ENCODE assay signal across 12 cellular contexts in genomic region chr12:109871678-109872314, GRCh38. TPM values are rescaled to one million over a fixed set of nuclear protein-coding genes. Genes with fewer than 3 reads are reported as not detected.
DNase-seq lines count a peak whose midpoint lies in the region; ATAC-seq, FAIRE-seq and TF ChIP-seq lines count a peak whose summit lies in the region.
"Had no signal": no experiment of that assay in that cellular context is flagged by ENCODE, and none has a peak within 500 bp of the region (broad histone marks: within the 10 kb centered on the region; RNA-seq: fewer than 3 reads in every experiment).

No MANE protein-coding gene starts in this region.

- H3K9ac ChIP-seq in K562 (ENCODE audit: insufficient read depth in 1 of 2, low read depth in 2 of 2, low read length in 2 of 2): no peak overlapping the region

- intact Hi-C loops in K562 (cut with micrococcal nuclease): no loop called here

- H3K4me1 Mint-ChIP-seq in activated naive CD8-positive, alpha-beta T cell (ENCODE audit: low read depth): peaks cover 24% of the 10 kb centered on the region
- peaks cover 7% of the 10 kb centered on the region for H3K4me1 Mint-ChIP-seq in activated naive CD8-positive, alpha-beta T cell treated with anti-CD3 and anti-CD28 coated beads for 36 hours

- POLR2A ChIA-PET in K562 (lab: Yijun Ruan, JAX): interaction anchor here (0.6 to 2.2 kb wide), 2 partner anchors 12 to 319 kb away, joined by 3 to 8 read pairs; no protein-coding TSS in a partner anchor

- TF ChIP-seq POLR2A in K562 (conservative IDR thresholded peaks at IDR 0.05): no peak
- TF ChIP-seq POLR2A in tibial nerve (IDR thresholded peaks at IDR 0.05): no peak

- no peaks in the 10 kb centered on the region for H3K79me2 ChIP-seq in K562 (ENCODE audit: control insufficient read depth, insufficient read depth, low read length)

- no peak overlapping the region for H3K4me3 Mint-ChIP-seq in activated naive CD8-positive, alpha-beta T cell
- H3K4me3 Mint-ChIP-seq in activated naive CD8-positive, alpha-beta T cell treated with anti-CD3 and anti-CD28 coated beads for 36 hours: no peak overlapping the region
- H3K4me3 Mint-ChIP-seq: memory B cell had no signal

- H3K4me1 ChIP-seq in K562 (replicated peaks in 1 of 2; ENCODE audit: control insufficient read depth in 2 of 2, insufficient read depth in 2 of 2, low read length in 2 of 2) (no peaks in the 10 kb centered on the region), tibial nerve (peaks cover 0 to 81% (median 34%) of the 10 kb centered on the region in 4 donors)

- TF ChIP-seq RAD21 in K562 (CRISPR knock-in tag; conservative IDR thresholded peaks at IDR 0.05 in 1 of 2, IDR thresholded peaks at IDR 0.05 in 1 of 2): no peak

- H3K9me3 ChIP-seq in K562 (replicated peaks; ENCODE audit: control insufficient read depth, insufficient read depth, low read depth, low read length) (no peaks in the 10 kb centered on the region), tibial nerve (no peaks in the 10 kb centered on the region)
- H3K9me3 ChIP-seq: esophagus muscularis mucosa, thoracic aorta had no signal

- peak; percentile 49 for ATAC-seq in K562
- ATAC-seq in left lobe of liver: peak; percentile 49
- no peak for ATAC-seq in GM19351 (IDR thresholded peaks at IDR 0.05; ENCODE audit: unreplicated experiment)
- no peak for ATAC-seq in HG03439 (IDR thresholded peaks at IDR 0.05; ENCODE audit: unreplicated experiment)
- ATAC-seq in GM21717 (IDR thresholded peaks at IDR 0.05; ENCODE audit: unreplicated experiment): no peak

- H4K20me1 ChIP-seq in K562 (replicated peaks; ENCODE audit: control insufficient read depth, insufficient read depth, low read length): no peaks in the 10 kb centered on the region; the same call in 1 of the 2 replicates

- no peaks in the 10 kb centered on the region for H3K36me3 ChIP-seq in K562 (ENCODE audit: control insufficient read depth, insufficient read depth, low read length)
- H3K36me3 ChIP-seq in tibial nerve: no peaks in the 10 kb centered on the region
- H3K36me3 ChIP-seq: thoracic aorta had no signal

- DNase-seq in activated naive CD8-positive, alpha-beta T cell treated with anti-CD3 and anti-CD28 coated beads for 36 hours: no peak
- no peak for DNase-seq in K562 (ENCODE audit: extremely low read depth in 1 of 4, low spot score in 3 of 4)
- no peak for DNase-seq in left lobe of liver (ENCODE audit: low spot score)
- DNase-seq in tibial nerve (ENCODE audit: low spot score in 2 of 2): no peak
- DNase-seq: NCI-H1092 treated with DMSO at 0.1 percent for 48 hours had no signal

- TF ChIP-seq CTCF in K562 (IDR thresholded peaks at IDR 0.05 in 2 of 3, conservative IDR thresholded peaks at IDR 0.05 in 1 of 3; ENCODE audit: insufficient read depth in 2 of 3, low read depth in 1 of 3, low read length in 3 of 3) (no peak), tibial nerve (IDR thresholded peaks at IDR 0.05) (no peak)

- TF ChIP-seq EP300 in K562 (IDR thresholded peaks at IDR 0.05; ENCODE audit: low read length): no peak
- peak in 1 of 2 donors; percentile 54 for TF ChIP-seq EP300 in tibial nerve (IDR thresholded peaks at IDR 0.05)

- H2AFZ ChIP-seq in K562 (ENCODE audit: low read depth, low read length): no peak overlapping the region

- H3K27me3 Mint-ChIP-seq in activated naive CD8-positive, alpha-beta T cell: no peaks in the 10 kb centered on the region
- no peaks in the 10 kb centered on the region for H3K27me3 Mint-ChIP-seq in activated naive CD8-positive, alpha-beta T cell treated with anti-CD3 and anti-CD28 coated beads for 36 hours
- H3K27me3 Mint-ChIP-seq: memory B cell had no signal

- FAIRE-seq in K562 (lab: Jason Lieb, UNC): no peak

- 25% methylated on average over 7 of the region's 7 CpGs for WGBS in K562 (ENCODE audit: insufficient coverage, low coverage, missing lambda C conversion rate)
- WGBS in tibial nerve, 2 donors: 36 to 45% methylated on average over 7 of the region's 7 CpGs

- CTCF ChIA-PET in K562 (lab: Yijun Ruan, JAX; ENCODE audit: low intra/inter-chr PET ratio): no interaction called here

- peaks cover 4% of the 10 kb centered on the region for H3K36me3 Mint-ChIP-seq in activated naive CD8-positive, alpha-beta T cell
- H3K36me3 Mint-ChIP-seq in activated naive CD8-positive, alpha-beta T cell treated with anti-CD3 and anti-CD28 coated beads for 36 hours: no peaks in the 10 kb centered on the region

- H3K27ac ChIP-seq in K562 (ENCODE audit: extremely low read depth, low read depth, low read length) (no peak overlapping the region), tibial nerve (peak overlapping the region; percentile 54 to 80 (median 69))
- H3K27ac ChIP-seq: esophagus muscularis mucosa, thoracic aorta had no signal

- H3K27me3 ChIP-seq in K562 (ENCODE audit: control insufficient read depth in 2 of 2, insufficient read depth in 2 of 2, low read length in 2 of 2) (peaks cover 3 to 19% of the 10 kb centered on the region in 2 experiments; a peak in 3 of 5 replicates), tibial nerve (no peaks in the 10 kb centered on the region)
- H3K27me3 ChIP-seq: esophagus muscularis mucosa had no signal

- H3K9me3 Mint-ChIP-seq in activated naive CD8-positive, alpha-beta T cell (ENCODE audit: low read depth): no peaks in the 10 kb centered on the region
- no peaks in the 10 kb centered on the region for H3K9me3 Mint-ChIP-seq in activated naive CD8-positive, alpha-beta T cell treated with anti-CD3 and anti-CD28 coated beads for 36 hours
- H3K9me3 Mint-ChIP-seq: memory B cell had no signal

- no peaks in the 10 kb centered on the region for H3K9me1 ChIP-seq in K562 (ENCODE audit: control insufficient read depth, insufficient read depth, low read length)

- H3K4me3 ChIP-seq in K562 (no peak overlapping the region), tibial nerve (no peak overlapping the region)
- H3K4me3 ChIP-seq: esophagus muscularis mucosa, thoracic aorta had no signal

- H3K27ac Mint-ChIP-seq in activated naive CD8-positive, alpha-beta T cell: peak overlapping the region; percentile 59
- no peak overlapping the region for H3K27ac Mint-ChIP-seq in activated naive CD8-positive, alpha-beta T cell treated with anti-CD3 and anti-CD28 coated beads for 36 hours
- H3K27ac Mint-ChIP-seq: memory B cell had no signal

- no TSS peak for BruUV-seq in K562 (replicated peaks; lab: Mats Ljungman, UMichigan)

- H3K4me2 ChIP-seq in K562 (ENCODE audit: insufficient read depth, low read length): no peak overlapping the region

- in situ Hi-C loops in K562 (cut with MboI): no loop called here

RNA-seq across cellular contexts. Expression of gene GLTP, which starts 8.5 kb away (rescaled TPM):
- 10 to 100 TPM; 31.5 to 32.4 TPM for total RNA-seq in activated naive CD8-positive, alpha-beta T cell treated with anti-CD3 and anti-CD28 coated beads for 36 hours
- total RNA-seq in K562 (2011; cell fraction: chromatin; rRNA removed; ENCODE audit: low replicate concordance): 2.4 and 3.1 TPM in 2 replicates
- 1.8 and 2.0 TPM in 2 replicates for total RNA-seq in K562 (2011; cell fraction: nucleolus; rRNA removed)
- total RNA-seq in K562 (2011; cell fraction: nucleoplasm; rRNA removed): 2.1 and 2.7 TPM in 2 replicates
- total RNA-seq in K562 (2014; rRNA removed) (6.9 and 10.7 TPM in 2 replicates), K562 (2014; rRNA removed; fragmentation: Illumina TruSeq; extraction: Trizol) (7.2 and 7.8 TPM in 2 replicates), K562 (2015; rRNA removed; fragmentation: Illumina TruSeq; extraction: Trizol) (5.3 and 6.1 TPM in 2 replicates), K562 (2021) (6.0 and 6.6 TPM in 2 replicates), left lobe of liver (8.8 TPM), tibial nerve (10 to 100 TPM; 42.0 to 71.7 (median 49.7) TPM)
- polyA plus RNA-seq in K562 (2011; rRNA removed) (4.7 and 4.9 TPM in 2 replicates), K562 (2014; fragmentation: Illumina TruSeq; extraction: Trizol) (7.8 and 8.3 TPM in 2 replicates), K562 (2014; fragmentation: Nextera tagmentation; extraction: Ambion mirVana) (1 to 10 TPM; 4.4 to 5.0 TPM), K562 (2014; rRNA removed) (5.7 and 6.1 TPM in 2 replicates)
- 3.7 and 4.8 TPM in 2 replicates for polyA plus RNA-seq in K562 (2011; cell fraction: cytosol; rRNA removed)
- 0.81 and 1.2 TPM in 2 replicates for polyA plus RNA-seq in K562 (2011; cell fraction: nucleus; rRNA removed)
- 7.0 and 9.7 TPM in 2 replicates for polyA plus RNA-seq in K562 (2012)
- polyA minus RNA-seq in K562 (2011; rRNA and poly(A)+ RNA removed): 5.7 and 6.3 TPM in 2 replicates
- 6.8 and 13.3 TPM in 2 replicates for polyA minus RNA-seq in K562 (2011; cell fraction: cytosol; rRNA and poly(A)+ RNA removed)
- polyA minus RNA-seq in K562 (2011; cell fraction: nucleus; rRNA and poly(A)+ RNA removed): 0.67 and 1.00 TPM in 2 replicates

RNA-seq across cellular contexts. Expression of gene TCHP, which starts 28.3 kb away (rescaled TPM):
- total RNA-seq in activated naive CD8-positive, alpha-beta T cell treated with anti-CD3 and anti-CD28 coated beads for 36 hours: 10 to 100 TPM; 22.9 to 24.9 TPM
- total RNA-seq in K562 (2011; cell fraction: chromatin; rRNA removed; ENCODE audit: low replicate concordance): 38.1 and 49.8 TPM in 2 replicates
- 30.0 and 31.9 TPM in 2 replicates for total RNA-seq in K562 (2011; cell fraction: nucleolus; rRNA removed)
- total RNA-seq in K562 (2011; cell fraction: nucleoplasm; rRNA removed): 33.7 and 35.5 TPM in 2 replicates
- total RNA-seq in K562 (2014; rRNA removed) (19.7 and 27.7 TPM in 2 replicates), K562 (2014; rRNA removed; fragmentation: Illumina TruSeq; extraction: Trizol) (12.0 and 12.8 TPM in 2 replicates), K562 (2015; rRNA removed; fragmentation: Illumina TruSeq; extraction: Trizol) (19.7 and 22.4 TPM in 2 replicates), K562 (2021) (18.7 and 20.4 TPM in 2 replicates), left lobe of liver (7.7 TPM), tibial nerve (10 to 100 TPM; 11.4 to 39.6 (median 21.1) TPM)
- polyA plus RNA-seq in K562 (2011; rRNA removed) (13.7 and 15.0 TPM in 2 replicates), K562 (2014; fragmentation: Illumina TruSeq; extraction: Trizol) (19.4 and 20.2 TPM in 2 replicates), K562 (2014; fragmentation: Nextera tagmentation; extraction: Ambion mirVana) (1 to 10 TPM; 3.4 to 4.7 TPM), K562 (2014; rRNA removed) (29.6 and 30.4 TPM in 2 replicates)
- 10.1 and 10.3 TPM in 2 replicates for polyA plus RNA-seq in K562 (2011; cell fraction: cytosol; rRNA removed)
- polyA plus RNA-seq in K562 (2011; cell fraction: nucleus; rRNA removed): 28.9 and 31.1 TPM in 2 replicates
- 25.7 and 29.2 TPM in 2 replicates for polyA plus RNA-seq in K562 (2012)
- polyA minus RNA-seq in K562 (2011; rRNA and poly(A)+ RNA removed): 8.3 and 10.1 TPM in 2 replicates
- polyA minus RNA-seq in K562 (2011; cell fraction: cytosol; rRNA and poly(A)+ RNA removed): 4.8 and 7.6 TPM in 2 replicates
- 9.8 and 13.4 TPM in 2 replicates for polyA minus RNA-seq in K562 (2011; cell fraction: nucleus; rRNA and poly(A)+ RNA removed)

RNA-seq across cellular contexts. Expression of gene TRPV4, which starts 38.6 kb away (rescaled TPM):
- not detected for total RNA-seq in activated naive CD8-positive, alpha-beta T cell treated with anti-CD3 and anti-CD28 coated beads for 36 hours
- 1.1 TPM in 1 of 2 replicates, not detected in the other for total RNA-seq in K562 (2011; cell fraction: chromatin; rRNA removed; ENCODE audit: low replicate concordance)
- 0.39 and 0.50 TPM in 2 replicates for total RNA-seq in K562 (2011; cell fraction: nucleolus; rRNA removed)
- not detected in 2 replicates for total RNA-seq in K562 (2011; cell fraction: nucleoplasm; rRNA removed)
- not detected in 2 replicates for total RNA-seq in K562 (2014; rRNA removed)
- total RNA-seq in K562 (2014; rRNA removed; fragmentation: Illumina TruSeq; extraction: Trizol): not detected in 2 replicates
- not detected in 2 replicates for total RNA-seq in K562 (2015; rRNA removed; fragmentation: Illumina TruSeq; extraction: Trizol)
- total RNA-seq in K562 (2021): not detected in 2 replicates
- 0.13 and 0.47 TPM in 2 replicates for polyA plus RNA-seq in K562 (2011; rRNA removed)
- 0.33 and 0.47 TPM in 2 replicates for polyA plus RNA-seq in K562 (2011; cell fraction: cytosol; rRNA removed)
- 0.34 and 0.72 TPM in 2 replicates for polyA plus RNA-seq in K562 (2011; cell fraction: nucleus; rRNA removed)
- 0.03 TPM in 1 of 2 replicates, not detected in the other for polyA plus RNA-seq in K562 (2012)
- polyA plus RNA-seq in K562 (2014; fragmentation: Illumina TruSeq; extraction: Trizol): not detected in 2 replicates
- not detected for polyA plus RNA-seq in K562 (2014; fragmentation: Nextera tagmentation; extraction: Ambion mirVana)
- polyA plus RNA-seq in K562 (2014; rRNA removed): 0.03 TPM in 1 of 2 replicates, not detected in the other
- polyA minus RNA-seq in K562 (2011; rRNA and poly(A)+ RNA removed): 0.39 TPM in 1 of 2 replicates, not detected in the other
- not detected in 2 replicates for polyA minus RNA-seq in K562 (2011; cell fraction: cytosol; rRNA and poly(A)+ RNA removed)
- polyA minus RNA-seq in K562 (2011; cell fraction: nucleus; rRNA and poly(A)+ RNA removed): 0.40 and 1.7 TPM in 2 replicates
- 6.7 TPM for total RNA-seq in left lobe of liver
- total RNA-seq in tibial nerve: 1 to 10 TPM in 2 of 4 donors, under 1 TPM in 2; 0.42 to 3.0 (median 1.4) TPM

Comparison
In these comparisons a context has a peak if more than half of its experiments do, and no peak if none do; other contexts are left out.
1. ATAC-seq: peak in K562 (single experiment) and left lobe of liver (single experiment); none in GM19351 (single experiment), HG03439 (single experiment) and GM21717 (single experiment).